Comparison of ENCODE assay signal across 14 cellular contexts in genomic region chr18:63186934-63187574, GRCh38.
DNase-seq lines count a peak whose midpoint lies in the region; ATAC-seq and TF ChIP-seq lines count a peak whose summit lies in the region.
"Had no signal": no experiment of that assay in that cellular context is flagged by ENCODE, and none has a peak within 500 bp of the region (broad histone marks: within the 10 kb centered on the region; RNA-seq: fewer than 3 reads in every experiment).

No MANE protein-coding gene starts in this region.

- peaks cover 70% of the 10 kb centered on the region for H3K79me2 ChIP-seq in MM.1S (ENCODE audit: low read length)

- H3K4me1 ChIP-seq in MM.1S (ENCODE audit: low read length) (peaks cover 39% of the 10 kb centered on the region), skeletal muscle tissue (ENCODE audit: control insufficient read depth in 3 of 3, insufficient read depth in 3 of 3, low read length in 3 of 3) (peaks cover 29 to 56% (median 32%) of the 10 kb centered on the region in 3 donors)

- peak overlapping the region; percentile 39 for H3K4me2 ChIP-seq in MM.1S (ENCODE audit: low read depth, low read length)

- H3F3A ChIP-seq in MM.1S (ENCODE audit: insufficient read depth, low read length): peaks cover 24% of the 10 kb centered on the region

- H4K20me1 ChIP-seq in MM.1S (ENCODE audit: insufficient read depth, low read length): no peaks in the 10 kb centered on the region

- H3K9ac ChIP-seq in MM.1S (ENCODE audit: low read length) (peak overlapping the region; percentile 12; the same call in 1 of the 2 replicates), skeletal muscle tissue (ENCODE audit: low read depth in 1 of 3, low read length in 3 of 3) (no peak overlapping the region)

- H3K9me2 ChIP-seq in MM.1S (replicated peaks; ENCODE audit: insufficient read depth, low read length): no peaks in the 10 kb centered on the region

- no peaks in the 10 kb centered on the region for H3K36me3 ChIP-seq in MM.1S (replicated peaks; ENCODE audit: insufficient read depth, low read length)
- no peaks in the 10 kb centered on the region for H3K36me3 ChIP-seq in skeletal muscle tissue (ENCODE audit: control insufficient read depth in 3 of 3, insufficient read depth in 3 of 3, low read length in 3 of 3)

- DNase-seq in NCI-H510A treated with DMSO at 0.1 percent for 48 hours (lab: John Stamatoyannopoulos, UW): peak; percentile 63
- no peak for DNase-seq in NCI-H510A (lab: John Stamatoyannopoulos, UW)
- peak; percentile 15 for DNase-seq in MM.1S
- no peak for DNase-seq in left colon
- DNase-seq in stimulated activated CD4-positive, alpha-beta T cell treated with anti-CD3 and anti-CD28 coated beads, Interleukin-4, amount 100 ng/mL, for 1 hour: no peak
- no peak for DNase-seq in NCI-H748 (lab: John Stamatoyannopoulos, UW; ENCODE audit: unreplicated experiment)
- DNase-seq: 8988T; activated CD4-positive, alpha-beta T cell treated with anti-CD3 and anti-CD28 coated beads, Interleukin-2, amount 10 ng/mL, durations not matched to agents 7 days and 5 days; aorta; mucosa of descending colon; NCI-H2081 treated with DMSO at 0.1 percent for 48 hours had no signal

- H3K27me3 Mint-ChIP-seq in brain: no peaks in the 10 kb centered on the region
- H3K27me3 Mint-ChIP-seq: activated CD4-positive, alpha-beta T cell treated with anti-CD3 and anti-CD28 coated beads, Interleukin-2, amount 10 ng/mL, durations not matched to agents 7 days and 5 days had no signal

- no peak overlapping the region for H3K4me3 Mint-ChIP-seq in brain
- H3K4me3 Mint-ChIP-seq: activated CD4-positive, alpha-beta T cell treated with anti-CD3 and anti-CD28 coated beads, Interleukin-2, amount 10 ng/mL, durations not matched to agents 7 days and 5 days had no signal

- H2AFZ ChIP-seq in MM.1S (ENCODE audit: low read length): no peak overlapping the region

- no peaks in the 10 kb centered on the region for H3K27me3 ChIP-seq in MM.1S (replicated peaks; ENCODE audit: insufficient read depth, low read length)
- no peaks in the 10 kb centered on the region for H3K27me3 ChIP-seq in skeletal muscle tissue (ENCODE audit: control insufficient read depth in 3 of 3, insufficient read depth in 3 of 3, low read length in 3 of 3)

- intact Hi-C loops in left colon (cut with DNase I, micrococcal nuclease): no loop called here

- H3K4me3 ChIP-seq in MM.1S (ENCODE audit: low read length) (no peak overlapping the region), skeletal muscle tissue (ENCODE audit: low read length in 3 of 3) (no peak overlapping the region)
- H3K4me3 ChIP-seq: mucosa of descending colon had no signal

- H3K27ac ChIP-seq in MM.1S (ENCODE audit: low read length) (peak overlapping the region; percentile 70), skeletal muscle tissue (ENCODE audit: low read depth, low read length) (peak overlapping the region; percentile 81)

- TF ChIP-seq CTCF in MM.1S (IDR thresholded peaks at IDR 0.05; ENCODE audit: low read length): no peak
- TF ChIP-seq CTCF in brain (conservative IDR thresholded peaks at IDR 0.05): no peak

- peaks cover 0 to 3% (median 0%) of the 10 kb centered on the region in 5 experiments for H3K9me3 Mint-ChIP-seq in brain
- H3K9me3 Mint-ChIP-seq: activated CD4-positive, alpha-beta T cell treated with anti-CD3 and anti-CD28 coated beads, Interleukin-2, amount 10 ng/mL, durations not matched to agents 7 days and 5 days had no signal

- H3K9me3 ChIP-seq in MM.1S (replicated peaks; ENCODE audit: insufficient read depth, low read length) (no peaks in the 10 kb centered on the region), skeletal muscle tissue (ENCODE audit: control insufficient read depth in 3 of 3, low read length in 3 of 3) (no peaks in the 10 kb centered on the region)
- H3K9me3 ChIP-seq: mucosa of descending colon had no signal

- ATAC-seq in left colon: no peak
- ATAC-seq: mucosa of descending colon, sciatic nerve had no signal

- H3K27ac Mint-ChIP-seq in brain: peak overlapping the region in 3 of 5 experiments; percentile 25 to 68 (median 32)
- H3K27ac Mint-ChIP-seq: activated CD4-positive, alpha-beta T cell treated with anti-CD3 and anti-CD28 coated beads, Interleukin-2, amount 10 ng/mL, durations not matched to agents 7 days and 5 days had no signal

- peaks cover 67% of the 10 kb centered on the region for H3K4me1 Mint-ChIP-seq in brain

- H3K36me3 Mint-ChIP-seq in brain: no peaks in the 10 kb centered on the region

Comparison
In these comparisons a context has a peak if more than half of its experiments do, and no peak if none do; other contexts are left out.
1. DNase-seq: peak in NCI-H510A treated with DMSO at 0.1 percent for 48 hours (single experiment) and MM.1S (single experiment); none in NCI-H510A (single experiment), left colon (0 of 2), stimulated activated CD4-positive, alpha-beta T cell treated with anti-CD3 and anti-CD28 coated beads, Interleukin-4, amount 100 ng/mL, for 1 hour (single experiment) and NCI-H748 (single experiment).